In the genomic region with DNA sequence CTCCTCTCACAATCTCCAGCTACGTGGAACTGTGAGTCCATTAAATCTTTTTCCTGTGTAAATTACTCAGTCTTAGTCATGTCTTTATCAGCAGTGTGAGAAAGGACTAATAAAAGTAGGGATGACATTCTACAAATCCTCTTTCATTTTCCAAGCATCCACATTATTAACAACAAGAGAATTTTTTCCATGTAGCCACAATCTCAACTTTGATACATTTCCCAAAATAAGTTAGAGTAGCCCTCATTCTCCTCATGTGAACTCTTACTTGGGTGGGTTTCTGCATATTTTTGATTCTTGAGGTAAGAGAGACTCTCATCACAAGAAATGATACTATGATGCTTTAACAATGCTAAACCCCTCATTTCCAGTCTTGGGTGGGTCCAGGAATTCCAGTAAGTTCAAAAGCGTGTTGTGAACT, we compare ENCODE assay signal across 32 cellular contexts. TPM values are rescaled to one million over a fixed set of nuclear protein-coding genes. Genes with fewer than 3 reads are reported as not detected.
DNase-seq lines count a peak whose midpoint lies in the region; ATAC-seq and TF ChIP-seq lines count a peak whose summit lies in the region.
"Had no signal": no experiment of that assay in that cellular context is flagged by ENCODE, and none has a peak within 500 bp of the region (broad histone marks: within the 10 kb centered on the region; RNA-seq: fewer than 3 reads in every experiment).

No MANE protein-coding gene starts in this region.

- H3K27ac ChIP-seq in mammary epithelial cell (ENCODE audit: insufficient read depth, low read depth, low read length): no peak overlapping the region
- H3K27ac ChIP-seq in breast epithelium: no peak overlapping the region
- H3K27ac ChIP-seq: 22Rv1, colonic mucosa, epithelial cell of prostate, PC-9, transverse colon had no signal

- H3K36me3 ChIP-seq in mammary epithelial cell (ENCODE audit: insufficient read depth, low read length) (no peaks in the 10 kb centered on the region), breast epithelium (no peaks in the 10 kb centered on the region)
- H3K36me3 ChIP-seq: colonic mucosa, transverse colon had no signal

- no peaks in the 10 kb centered on the region for H3K79me2 ChIP-seq in mammary epithelial cell (ENCODE audit: insufficient read depth, low read length)

- no TSS peak for BruUV-seq in mammary epithelial cell (replicated peaks; lab: Mats Ljungman, UMichigan)

- 38% methylated on average over 2 of the region's 2 CpGs for WGBS in mammary epithelial cell (ENCODE audit: low coverage, missing lambda C conversion rate)

- H3K4me2 ChIP-seq in mammary epithelial cell (ENCODE audit: insufficient read depth, low read depth, low read length): no peak overlapping the region
- H3K4me2 ChIP-seq: PC-9 had no signal

- DNase-seq in mammary epithelial cell (peak; percentile 24), breast epithelium (ENCODE audit: low spot score in 2 of 2) (no peak), RPMI7951 (ENCODE audit: low read depth) (peak; percentile 40), fibroblast of pulmonary artery (ENCODE audit: low read depth) (peak; percentile 14), middle frontal gyrus (ENCODE audit: extremely low spot score, low spot score) (no peak), hepatic stellate cell (ENCODE audit: low spot score) (no peak)
- DNase-seq: activated CD4-positive, alpha-beta memory T cell treated with anti-CD3 and anti-CD28 coated beads for 36 hours; activated CD4-positive, alpha-beta T cell treated with anti-CD3 and anti-CD28 coated beads for 1 hour; activated CD8-positive, alpha-beta memory T cell treated with anti-CD3 and anti-CD28 coated beads, Interleukin-2, amount 50 U/mL, for 4 hours; activated naive CD4-positive, alpha-beta T cell treated with anti-CD3 and anti-CD28 coated beads, Interleukin-2, amount 50 U/mL, for 16 hours; amygdala; CD4-positive, alpha-beta T cell; colonic mucosa; DMS79 treated with DMSO at 0.1 percent for 48 hours; effector CD4-positive, alpha-beta T cell; head of caudate nucleus; KG1; MM.1S; NCI-H2029; NCI-H526; PC-9; SHP77; T-helper 2 cell; transverse colon had no signal

- dilution Hi-C loops in mammary epithelial cell (cut with HindIII; ENCODE audit: low sequenced_read_pairs): no loop called here

- intact Hi-C loops in mammary epithelial cell (cut with micrococcal nuclease): no loop called here
- intact Hi-C loops in breast epithelium (cut with DNase I; ENCODE audit: low total_unique reads): no loop called here

- CTCF ChIA-PET in mammary epithelial cell (lab: Charles Lee; ENCODE audit: low non-redundant PET): no interaction called here

- H3K9me3 ChIP-seq in mammary epithelial cell (replicated peaks; ENCODE audit: insufficient read depth, low read length) (peaks cover 3% of the 10 kb centered on the region), breast epithelium (peaks cover 0 to 7% of the 10 kb centered on the region in 2 donors)
- H3K9me3 ChIP-seq: colonic mucosa had no signal

- H3K4me3 ChIP-seq in mammary epithelial cell (replicated peaks in 1 of 3; ENCODE audit: insufficient read depth in 1 of 3, low read depth in 2 of 3, low read length in 3 of 3) (no peak overlapping the region), breast epithelium (no peak overlapping the region), fibroblast of pulmonary artery (replicated peaks; ENCODE audit: low read depth, low read length) (no peak overlapping the region)
- H3K4me3 ChIP-seq: colonic mucosa, lung, PC-9, transverse colon had no signal

- no peaks in the 10 kb centered on the region for H4K20me1 ChIP-seq in mammary epithelial cell (ENCODE audit: insufficient read depth, low read length)

- no peak overlapping the region for H3K9ac ChIP-seq in mammary epithelial cell (ENCODE audit: insufficient read depth, low read length)

- in situ Hi-C loops in mammary epithelial cell (cut with MboI; ENCODE audit: low sequenced_read_pairs in 2 of 2): no loop called here

- TF ChIP-seq POLR2A in breast epithelium (IDR thresholded peaks at IDR 0.05): no peak

- no peak for TF ChIP-seq CTCF in mammary epithelial cell (conservative IDR thresholded peaks at IDR 0.05 in 1 of 2, IDR thresholded peaks at IDR 0.05 in 1 of 2; ENCODE audit: extremely low read depth in 1 of 2, insufficient read depth in 1 of 2, low read depth in 1 of 2, low read length in 2 of 2)
- TF ChIP-seq CTCF in breast epithelium (IDR thresholded peaks at IDR 0.05): no peak
- TF ChIP-seq CTCF in fibroblast of pulmonary artery (IDR thresholded peaks at IDR 0.05; ENCODE audit: low read length, missing control alignments): no peak

- no peak overlapping the region for H2AFZ ChIP-seq in mammary epithelial cell (ENCODE audit: low read depth, low read length)
- H2AFZ ChIP-seq: PC-9 had no signal

- H3K4me1 ChIP-seq in mammary epithelial cell (ENCODE audit: insufficient read depth, low read length): peaks cover 13% of the 10 kb centered on the region
- H3K4me1 ChIP-seq in breast epithelium: no peaks in the 10 kb centered on the region
- H3K4me1 ChIP-seq: colonic mucosa, transverse colon had no signal

- ATAC-seq in GM21576 (IDR thresholded peaks at IDR 0.05; ENCODE audit: unreplicated experiment) (no peak), GM19467 (IDR thresholded peaks at IDR 0.05; ENCODE audit: unreplicated experiment) (no peak)
- ATAC-seq: stimulated activated effector memory CD8-positive, alpha-beta T cell treated with anti-CD3 and anti-CD28 coated beads, Interleukin-12 subunit alpha, Interleukin-12 subunit beta, amount 100 ng/mL, for 72 hours had no signal

- H3K27me3 ChIP-seq in mammary epithelial cell (ENCODE audit: insufficient read depth, low read length): no peaks in the 10 kb centered on the region
- no peaks in the 10 kb centered on the region for H3K27me3 ChIP-seq in breast epithelium
- H3K27me3 ChIP-seq: colonic mucosa, transverse colon had no signal

RNA-seq across cellular contexts. Expression of gene TNFSF18, which starts 52.8 kb away (rescaled TPM):
- total RNA-seq in mammary epithelial cell (not detected), breast epithelium (not detected)
- polyA plus RNA-seq in mammary epithelial cell: 0.07 TPM
- 2.1 TPM for polyA minus RNA-seq in mammary epithelial cell
- total RNA-seq in RPMI7951 (2014; rRNA removed; shearing (Covaris generic)): 0.10 and 0.12 TPM in 2 replicates
- total RNA-seq: activated CD4-positive, alpha-beta memory T cell treated with anti-CD3 and anti-CD28 coated beads for 36 hours; activated T-helper 1 cell treated with anti-CD3 and anti-CD28 coated beads, Interleukin-12 subunit alpha, Interleukin-12 subunit beta, Interleukin-2, Interleukin-4 antibody, amounts not matched to agents 30 ng/mL and 10 ng/mL and 1 ng/mL, durations not matched to agents 14 hours and 24 hours and 36 hours; cardiac septum; CD4-positive, alpha-beta T cell; colonic mucosa; transverse colon had no signal

Comparison
In these comparisons a context has a peak if more than half of its experiments do, and no peak if none do; other contexts are left out.
1. DNase-seq: peak in mammary epithelial cell (single experiment), RPMI7951 (single experiment) and fibroblast of pulmonary artery (single experiment); none in breast epithelium (0 of 2), middle frontal gyrus (single experiment) and hepatic stellate cell (single experiment).